1 cellular context compared by ENCODE assay signal in the genomic region with DNA sequence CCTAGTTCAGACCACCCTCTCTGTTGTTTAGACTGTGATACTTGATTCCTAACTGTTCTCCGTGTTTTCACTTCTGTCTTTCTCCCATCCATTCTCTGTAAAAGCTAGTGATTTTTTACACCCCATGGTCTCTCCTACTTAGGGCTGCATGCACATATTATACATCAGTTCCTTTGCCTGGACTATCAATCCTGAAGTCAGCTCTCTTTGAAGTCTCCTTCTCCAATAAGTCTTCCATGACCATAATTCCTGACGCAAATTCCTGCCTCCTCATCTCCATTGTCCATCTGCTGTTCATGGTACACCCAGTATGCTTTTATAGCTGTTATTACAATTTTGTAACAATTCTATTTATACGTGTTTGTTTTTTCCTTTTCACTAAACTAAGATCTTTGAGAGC.
TF ChIP-seq lines count a peak whose summit lies in the region.

No MANE protein-coding gene starts in this region.

TF ChIP-seq in H1, 55 proteins besides CTCF, POLR2A, EP300 and RAD21:
- TF ChIP-seq POU5F1 (IDR thresholded peaks at IDR 0.05; ENCODE audit: low read depth, low read length) (no peak), YY1 (IDR thresholded peaks at IDR 0.05; ENCODE audit: low read depth, low read length) (no peak), KDM4A (IDR thresholded peaks at IDR 0.05; ENCODE audit: low read depth, low read length, severe bottlenecking) (no peak), TBP (IDR thresholded peaks at IDR 0.05; ENCODE audit: low read depth, low read length) (no peak), BRCA1 (IDR thresholded peaks at IDR 0.05; ENCODE audit: low read depth, low read length) (no peak), EGR1 (IDR thresholded peaks at IDR 0.05; ENCODE audit: borderline replicate concordance, low read depth, low read length) (no peak), GABPA (IDR thresholded peaks at IDR 0.05; ENCODE audit: borderline replicate concordance, insufficient read depth, low read length) (no peak), GTF2F1 (IDR thresholded peaks at IDR 0.05; ENCODE audit: borderline replicate concordance, low read depth, low read length) (no peak), TEAD4 (IDR thresholded peaks at IDR 0.05; ENCODE audit: low read depth, low read length) (no peak), SAP30 (IDR thresholded peaks at IDR 0.05; ENCODE audit: insufficient read depth, insufficient replicate concordance, low read length) (no peak), SP4 (IDR thresholded peaks at IDR 0.05; ENCODE audit: low read length) (no peak), RNF2 (IDR thresholded peaks at IDR 0.05; ENCODE audit: borderline replicate concordance, low read depth, low read length, missing control alignments, poor library complexity, severe bottlenecking) (no peak), BCL11A (IDR thresholded peaks at IDR 0.05; ENCODE audit: low read depth in 2 of 2, low read length in 2 of 2) (no peak), CHD1 (IDR thresholded peaks at IDR 0.05; ENCODE audit: low read depth, low read length) (no peak), SIX5 (IDR thresholded peaks at IDR 0.05; ENCODE audit: low read depth, low read length) (no peak), TAF7 (optimal IDR thresholded peaks at IDR 0.05; ENCODE audit: borderline replicate concordance, low read depth, low read length) (no peak), CREB1 (IDR thresholded peaks at IDR 0.05) (no peak), NRF1 (IDR thresholded peaks at IDR 0.05; ENCODE audit: low read depth, low read length) (no peak)
- TF ChIP-seq, protein P1, sequence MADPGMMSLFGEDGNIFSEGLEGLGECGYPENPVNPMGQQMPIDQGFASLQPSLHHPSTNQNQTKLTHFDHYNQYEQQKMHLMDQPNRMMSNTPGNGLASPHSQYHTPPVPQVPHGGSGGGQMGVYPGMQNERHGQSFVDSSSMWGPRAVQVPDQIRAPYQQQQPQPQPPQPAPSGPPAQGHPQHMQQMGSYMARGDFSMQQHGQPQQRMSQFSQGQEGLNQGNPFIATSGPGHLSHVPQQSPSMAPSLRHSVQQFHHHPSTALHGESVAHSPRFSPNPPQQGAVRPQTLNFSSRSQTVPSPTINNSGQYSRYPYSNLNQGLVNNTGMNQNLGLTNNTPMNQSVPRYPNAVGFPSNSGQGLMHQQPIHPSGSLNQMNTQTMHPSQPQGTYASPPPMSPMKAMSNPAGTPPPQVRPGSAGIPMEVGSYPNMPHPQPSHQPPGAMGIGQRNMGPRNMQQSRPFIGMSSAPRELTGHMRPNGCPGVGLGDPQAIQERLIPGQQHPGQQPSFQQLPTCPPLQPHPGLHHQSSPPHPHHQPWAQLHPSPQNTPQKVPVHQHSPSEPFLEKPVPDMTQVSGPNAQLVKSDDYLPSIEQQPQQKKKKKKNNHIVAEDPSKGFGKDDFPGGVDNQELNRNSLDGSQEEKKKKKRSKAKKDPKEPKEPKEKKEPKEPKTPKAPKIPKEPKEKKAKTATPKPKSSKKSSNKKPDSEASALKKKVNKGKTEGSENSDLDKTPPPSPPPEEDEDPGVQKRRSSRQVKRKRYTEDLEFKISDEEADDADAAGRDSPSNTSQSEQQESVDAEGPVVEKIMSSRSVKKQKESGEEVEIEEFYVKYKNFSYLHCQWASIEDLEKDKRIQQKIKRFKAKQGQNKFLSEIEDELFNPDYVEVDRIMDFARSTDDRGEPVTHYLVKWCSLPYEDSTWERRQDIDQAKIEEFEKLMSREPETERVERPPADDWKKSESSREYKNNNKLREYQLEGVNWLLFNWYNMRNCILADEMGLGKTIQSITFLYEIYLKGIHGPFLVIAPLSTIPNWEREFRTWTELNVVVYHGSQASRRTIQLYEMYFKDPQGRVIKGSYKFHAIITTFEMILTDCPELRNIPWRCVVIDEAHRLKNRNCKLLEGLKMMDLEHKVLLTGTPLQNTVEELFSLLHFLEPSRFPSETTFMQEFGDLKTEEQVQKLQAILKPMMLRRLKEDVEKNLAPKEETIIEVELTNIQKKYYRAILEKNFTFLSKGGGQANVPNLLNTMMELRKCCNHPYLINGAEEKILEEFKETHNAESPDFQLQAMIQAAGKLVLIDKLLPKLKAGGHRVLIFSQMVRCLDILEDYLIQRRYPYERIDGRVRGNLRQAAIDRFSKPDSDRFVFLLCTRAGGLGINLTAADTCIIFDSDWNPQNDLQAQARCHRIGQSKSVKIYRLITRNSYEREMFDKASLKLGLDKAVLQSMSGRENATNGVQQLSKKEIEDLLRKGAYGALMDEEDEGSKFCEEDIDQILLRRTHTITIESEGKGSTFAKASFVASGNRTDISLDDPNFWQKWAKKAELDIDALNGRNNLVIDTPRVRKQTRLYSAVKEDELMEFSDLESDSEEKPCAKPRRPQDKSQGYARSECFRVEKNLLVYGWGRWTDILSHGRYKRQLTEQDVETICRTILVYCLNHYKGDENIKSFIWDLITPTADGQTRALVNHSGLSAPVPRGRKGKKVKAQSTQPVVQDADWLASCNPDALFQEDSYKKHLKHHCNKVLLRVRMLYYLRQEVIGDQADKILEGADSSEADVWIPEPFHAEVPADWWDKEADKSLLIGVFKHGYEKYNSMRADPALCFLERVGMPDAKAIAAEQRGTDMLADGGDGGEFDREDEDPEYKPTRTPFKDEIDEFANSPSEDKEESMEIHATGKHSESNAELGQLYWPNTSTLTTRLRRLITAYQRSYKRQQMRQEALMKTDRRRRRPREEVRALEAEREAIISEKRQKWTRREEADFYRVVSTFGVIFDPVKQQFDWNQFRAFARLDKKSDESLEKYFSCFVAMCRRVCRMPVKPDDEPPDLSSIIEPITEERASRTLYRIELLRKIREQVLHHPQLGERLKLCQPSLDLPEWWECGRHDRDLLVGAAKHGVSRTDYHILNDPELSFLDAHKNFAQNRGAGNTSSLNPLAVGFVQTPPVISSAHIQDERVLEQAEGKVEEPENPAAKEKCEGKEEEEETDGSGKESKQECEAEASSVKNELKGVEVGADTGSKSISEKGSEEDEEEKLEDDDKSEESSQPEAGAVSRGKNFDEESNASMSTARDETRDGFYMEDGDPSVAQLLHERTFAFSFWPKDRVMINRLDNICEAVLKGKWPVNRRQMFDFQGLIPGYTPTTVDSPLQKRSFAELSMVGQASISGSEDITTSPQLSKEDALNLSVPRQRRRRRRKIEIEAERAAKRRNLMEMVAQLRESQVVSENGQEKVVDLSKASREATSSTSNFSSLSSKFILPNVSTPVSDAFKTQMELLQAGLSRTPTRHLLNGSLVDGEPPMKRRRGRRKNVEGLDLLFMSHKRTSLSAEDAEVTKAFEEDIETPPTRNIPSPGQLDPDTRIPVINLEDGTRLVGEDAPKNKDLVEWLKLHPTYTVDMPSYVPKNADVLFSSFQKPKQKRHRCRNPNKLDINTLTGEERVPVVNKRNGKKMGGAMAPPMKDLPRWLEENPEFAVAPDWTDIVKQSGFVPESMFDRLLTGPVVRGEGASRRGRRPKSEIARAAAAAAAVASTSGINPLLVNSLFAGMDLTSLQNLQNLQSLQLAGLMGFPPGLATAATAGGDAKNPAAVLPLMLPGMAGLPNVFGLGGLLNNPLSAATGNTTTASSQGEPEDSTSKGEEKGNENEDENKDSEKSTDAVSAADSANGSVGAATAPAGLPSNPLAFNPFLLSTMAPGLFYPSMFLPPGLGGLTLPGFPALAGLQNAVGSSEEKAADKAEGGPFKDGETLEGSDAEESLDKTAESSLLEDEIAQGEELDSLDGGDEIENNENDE (IDR thresholded peaks at IDR 0.05; ENCODE audit: insufficient replicate concordance, low read length) = no peak
- TF ChIP-seq, protein P2, sequence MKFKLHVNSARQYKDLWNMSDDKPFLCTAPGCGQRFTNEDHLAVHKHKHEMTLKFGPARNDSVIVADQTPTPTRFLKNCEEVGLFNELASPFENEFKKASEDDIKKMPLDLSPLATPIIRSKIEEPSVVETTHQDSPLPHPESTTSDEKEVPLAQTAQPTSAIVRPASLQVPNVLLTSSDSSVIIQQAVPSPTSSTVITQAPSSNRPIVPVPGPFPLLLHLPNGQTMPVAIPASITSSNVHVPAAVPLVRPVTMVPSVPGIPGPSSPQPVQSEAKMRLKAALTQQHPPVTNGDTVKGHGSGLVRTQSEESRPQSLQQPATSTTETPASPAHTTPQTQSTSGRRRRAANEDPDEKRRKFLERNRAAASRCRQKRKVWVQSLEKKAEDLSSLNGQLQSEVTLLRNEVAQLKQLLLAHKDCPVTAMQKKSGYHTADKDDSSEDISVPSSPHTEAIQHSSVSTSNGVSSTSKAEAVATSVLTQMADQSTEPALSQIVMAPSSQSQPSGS (IDR thresholded peaks at IDR 0.05; ENCODE audit: low read length) = no peak
